ENCODE assay signal across 8 cellular contexts in the genomic region with DNA sequence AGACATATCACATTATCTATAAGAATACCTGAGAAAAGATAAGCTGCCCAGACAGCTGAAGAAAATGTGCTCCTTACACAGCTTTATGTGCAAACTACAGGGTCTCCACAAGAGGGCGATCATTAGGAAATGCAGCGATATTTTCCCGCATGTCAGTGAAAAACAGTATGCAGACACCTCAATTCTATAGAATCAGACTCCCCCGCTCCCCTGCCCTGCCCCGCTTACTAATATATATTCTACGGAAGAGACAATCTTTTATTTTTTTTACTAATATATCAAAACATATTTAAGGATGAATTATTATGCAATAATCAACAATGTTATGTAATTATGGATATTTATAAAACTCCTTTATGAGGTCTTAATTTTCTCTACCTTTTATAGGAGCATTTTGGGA.
DNase-seq lines count a peak whose midpoint lies in the region; ATAC-seq and TF ChIP-seq lines count a peak whose summit lies in the region.

No MANE protein-coding gene starts in this region.

- H3K36me3 Mint-ChIP-seq in activated CD4-positive, alpha-beta T cell treated with anti-CD3 and anti-CD28 coated beads for 36 hours (ENCODE audit: low read depth): no peaks in the 10 kb centered on the region
- no peaks in the 10 kb centered on the region for H3K36me3 Mint-ChIP-seq in chondrocyte (ENCODE audit: low read depth)

- BruUV-seq in Panc1 (replicated peaks; lab: Mats Ljungman, UMichigan): no TSS peak

- in situ Hi-C loops in Panc1 (cut with HindIII; ENCODE audit: low pct_unique_long_range_greater_than_20kb, low sequenced_read_pairs): no loop called here

- H3K4me3 Mint-ChIP-seq in activated CD4-positive, alpha-beta T cell treated with anti-CD3 and anti-CD28 coated beads for 36 hours: no peak overlapping the region
- H3K4me3 Mint-ChIP-seq in chondrocyte (ENCODE audit: unreplicated experiment): no peak overlapping the region

- H3K4me3 ChIP-seq in Panc1 (ENCODE audit: low read depth in 2 of 2, low read length in 2 of 2) (no peak overlapping the region), lower lobe of right lung (no peak overlapping the region)

- H3K27ac ChIP-seq in Panc1 (ENCODE audit: low read length) (no peak overlapping the region), lower lobe of right lung (no peak overlapping the region)

- POLR2A ChIA-PET in activated CD4-positive, alpha-beta T cell treated with anti-CD3 and anti-CD28 coated beads for 36 hours (lab: Charles Lee): no interaction called here
- POLR2A ChIA-PET in Panc1 (lab: Charles Lee): interaction anchor here (0.6 kb wide), 1 partner anchor 292 kb away, joined by 4 read pairs; no protein-coding TSS in a partner anchor

- H3K9me3 Mint-ChIP-seq in activated CD4-positive, alpha-beta T cell treated with anti-CD3 and anti-CD28 coated beads for 36 hours (ENCODE audit: low read depth): peaks cover 1% of the 10 kb centered on the region
- H3K9me3 Mint-ChIP-seq in chondrocyte (ENCODE audit: low read depth): peaks cover 3% of the 10 kb centered on the region

- H3K36me3 ChIP-seq in Panc1 (ENCODE audit: control insufficient read depth, insufficient read depth, low read length): no peaks in the 10 kb centered on the region; the same call in 1 of the 2 replicates
- no peaks in the 10 kb centered on the region for H3K36me3 ChIP-seq in lower lobe of right lung

- ATAC-seq in activated CD4-positive, alpha-beta T cell treated with anti-CD3 and anti-CD28 coated beads for 36 hours: no peak
- ATAC-seq in GM21529 (IDR thresholded peaks at IDR 0.05; ENCODE audit: unreplicated experiment): peak; percentile 94
- ATAC-seq in Panc1: no peak; the same call in 1 of the 2 replicates
- no peak for ATAC-seq in lower lobe of right lung

- TF ChIP-seq CTCF in Panc1 (IDR thresholded peaks at IDR 0.05): peak; percentile 79
- TF ChIP-seq CTCF in chondrocyte (IDR thresholded peaks at IDR 0.05): peak; percentile 95
- TF ChIP-seq CTCF in lower lobe of right lung (IDR thresholded peaks at IDR 0.05): peak; percentile 61

- intact Hi-C loops in activated CD4-positive, alpha-beta T cell treated with anti-CD3 and anti-CD28 coated beads for 36 hours (cut with DNase I, micrococcal nuclease): loop anchor here in 1 of 2 experiments (5.0 to 10.0 kb wide), 2 partner anchors 276 to 408 kb away; no protein-coding TSS in a partner anchor
- intact Hi-C loops in Panc1 (cut with micrococcal nuclease; ENCODE audit: unreplicated experiment) (loop anchor here (2.0 to 10.0 kb wide), 2 partner anchors 274 to 408 kb away; no protein-coding TSS in a partner anchor), lower lobe of right lung (cut with DNase I) (no loop called here)

- H3K27ac Mint-ChIP-seq in activated CD4-positive, alpha-beta T cell treated with anti-CD3 and anti-CD28 coated beads for 36 hours: no peak overlapping the region
- no peak overlapping the region for H3K27ac Mint-ChIP-seq in chondrocyte (ENCODE audit: unreplicated experiment)

- H3K9me3 ChIP-seq in Panc1 (ENCODE audit: control insufficient read depth, insufficient read depth, low read depth, low read length): no peaks in the 10 kb centered on the region
- no peaks in the 10 kb centered on the region for H3K9me3 ChIP-seq in lower lobe of right lung

- H3K27me3 ChIP-seq in Panc1 (ENCODE audit: control insufficient read depth, insufficient read depth, low read length): no peaks in the 10 kb centered on the region
- H3K27me3 ChIP-seq in lower lobe of right lung (ENCODE audit: low read depth): no peaks in the 10 kb centered on the region

- H3K4me1 ChIP-seq in Panc1 (ENCODE audit: control insufficient read depth, insufficient read depth, low read length): no peaks in the 10 kb centered on the region
- H3K4me1 ChIP-seq in lower lobe of right lung: no peaks in the 10 kb centered on the region

- CTCF ChIA-PET in activated CD4-positive, alpha-beta T cell treated with anti-CD3 and anti-CD28 coated beads for 36 hours (lab: Charles Lee): interaction anchor here (0.6 to 2.2 kb wide), 8 partner anchors 23 to 863 kb away, joined by 3 to 8 read pairs (median 3); no protein-coding TSS in a partner anchor
- CTCF ChIA-PET in Panc1 (lab: Charles Lee): interaction anchor here (0.5 to 2.0 kb wide), 3 partner anchors 9 to 426 kb away, joined by 3 to 21 read pairs (median 7); no protein-coding TSS in a partner anchor

- no peaks in the 10 kb centered on the region for H3K27me3 Mint-ChIP-seq in activated CD4-positive, alpha-beta T cell treated with anti-CD3 and anti-CD28 coated beads for 36 hours
- no peaks in the 10 kb centered on the region for H3K27me3 Mint-ChIP-seq in chondrocyte (ENCODE audit: low read depth)

- no peaks in the 10 kb centered on the region for H3K4me1 Mint-ChIP-seq in activated CD4-positive, alpha-beta T cell treated with anti-CD3 and anti-CD28 coated beads for 36 hours
- peaks cover 4% of the 10 kb centered on the region for H3K4me1 Mint-ChIP-seq in chondrocyte (ENCODE audit: low read depth)

- peak; percentile 32 for DNase-seq in activated CD4-positive, alpha-beta T cell treated with anti-CD3 and anti-CD28 coated beads for 36 hours
- DNase-seq in activated CD4-positive, alpha-beta T cell treated with anti-CD3 and anti-CD28 coated beads for 4 hours: no peak
- DNase-seq in HT1080 (ENCODE audit: low read depth) (peak; percentile 54), Panc1 (ENCODE audit: low read depth, low spot score) (peak; percentile 32), chondrocyte (ENCODE audit: low spot score) (no peak), lower lobe of right lung (no peak)
- no peak for DNase-seq in activated CD4-positive, CD25-positive, alpha-beta regulatory T cell treated with anti-CD3 and anti-CD28 coated beads, Interleukin-2, amount 50 U/mL, for 72 hours

Comparison
In these comparisons a context has a peak if more than half of its experiments do, and no peak if none do; other contexts are left out.
1. DNase-seq: peak in activated CD4-positive, alpha-beta T cell treated with anti-CD3 and anti-CD28 coated beads for 36 hours (single experiment), HT1080 (single experiment) and Panc1 (single experiment); none in activated CD4-positive, alpha-beta T cell treated with anti-CD3 and anti-CD28 coated beads for 4 hours (0 of 2), chondrocyte (single experiment), lower lobe of right lung (single experiment) and activated CD4-positive, CD25-positive, alpha-beta regulatory T cell treated with anti-CD3 and anti-CD28 coated beads, Interleukin-2, amount 50 U/mL, for 72 hours (single experiment).
2. Peak in every context shown above with its lines, with median percentiles within 50 percentile points of each other: CTCF ChIP-seq.